15 cellular contexts compared by ENCODE assay signal in genomic region chr4:110953191-110953590, GRCh38.
DNase-seq lines count a peak whose midpoint lies in the region; ATAC-seq and TF ChIP-seq lines count a peak whose summit lies in the region.
"Had no signal": no experiment of that assay in that cellular context is flagged by ENCODE, and none has a peak within 500 bp of the region (broad histone marks: within the 10 kb centered on the region; RNA-seq: fewer than 3 reads in every experiment).

No MANE protein-coding gene starts in this region.

- H3K4me1 Mint-ChIP-seq in mesothelial cell of epicardium (peaks cover 39% of the 10 kb centered on the region), glutamatergic neuron (ENCODE audit: low read depth, unreplicated experiment) (no peaks in the 10 kb centered on the region)

- H3K4me1 ChIP-seq in left lung, result no peaks in the 10 kb centered on the region
- H3K4me1 ChIP-seq: BLaER1 treated with 17β-estradiol and CSF1 and Interleukin-3, amounts not matched to agents 10 nM and 100 nM; Peyer's patch had no signal

- H3K9me3 Mint-ChIP-seq in mesothelial cell of epicardium (no peaks in the 10 kb centered on the region), glutamatergic neuron (ENCODE audit: unreplicated experiment) (no peaks in the 10 kb centered on the region)

- ATAC-seq in left lung (no peak), HG02938 (IDR thresholded peaks at IDR 0.05; ENCODE audit: unreplicated experiment) (no peak), GM19463 (IDR thresholded peaks at IDR 0.05; ENCODE audit: unreplicated experiment) (no peak)
- ATAC-seq: CD8-positive, alpha-beta T cell had no signal

- H3K36me3 ChIP-seq in left lung, result no peaks in the 10 kb centered on the region
- H3K36me3 ChIP-seq: BLaER1 treated with 17β-estradiol and CSF1 and Interleukin-3, amounts not matched to agents 10 nM and 100 nM; Peyer's patch had no signal

- H3K27me3 ChIP-seq in left lung, result no peaks in the 10 kb centered on the region
- H3K27me3 ChIP-seq: BLaER1 treated with 17β-estradiol and CSF1 and Interleukin-3, amounts not matched to agents 10 nM and 100 nM; Peyer's patch had no signal

- TF ChIP-seq CTCF in mesothelial cell of epicardium (IDR thresholded peaks at IDR 0.05; ENCODE audit: unreplicated experiment), result no peak
- TF ChIP-seq CTCF in left lung (IDR thresholded peaks at IDR 0.05), result no peak
- no peak for TF ChIP-seq CTCF in glutamatergic neuron (IDR thresholded peaks at IDR 0.05; ENCODE audit: partially characterized antibody, unreplicated experiment)

- no peaks in the 10 kb centered on the region for H3K9me3 ChIP-seq in left lung
- H3K9me3 ChIP-seq: BLaER1 treated with 17β-estradiol and CSF1 and Interleukin-3, amounts not matched to agents 10 nM and 100 nM; Peyer's patch had no signal

- intact Hi-C loops in left lung (cut with DNase I), result no loop called here

- DNase-seq in EH (ENCODE audit: low read depth) (peak; percentile 58), HS-27A (ENCODE audit: low read depth) (peak; percentile 71), amniotic epithelial cell (ENCODE audit: low read depth) (peak; percentile 30), mesothelial cell of epicardium (ENCODE audit: low spot score in 2 of 2, unreplicated experiment in 2 of 2) (no peak), left lung (no peak), glutamatergic neuron (no peak)
- DNase-seq: CD8-positive, alpha-beta T cell; NCI-H1105; NCI-H2081; NK-92 treated with Interleukin-12 subunit alpha and Interleukin-12 subunit beta, amount 100 ng/mL, for 24 hours; Peyer's patch; SW 1271 had no signal

- no peaks in the 10 kb centered on the region for H3K27me3 Mint-ChIP-seq in mesothelial cell of epicardium (ENCODE audit: low read depth)
- H3K27me3 Mint-ChIP-seq in glutamatergic neuron (ENCODE audit: unreplicated experiment), result no peaks in the 10 kb centered on the region

- peak overlapping the region; percentile 92 for H3K27ac Mint-ChIP-seq in mesothelial cell of epicardium
- H3K27ac Mint-ChIP-seq in glutamatergic neuron (ENCODE audit: unreplicated experiment), result no peak overlapping the region
- H3K27ac Mint-ChIP-seq: CD8-positive, alpha-beta T cell had no signal

- H3K27ac ChIP-seq in left lung, result no peak overlapping the region
- H3K27ac ChIP-seq: BLaER1 treated with 17β-estradiol and CSF1 and Interleukin-3, amounts not matched to agents 10 nM and 100 nM; Peyer's patch had no signal

- peak overlapping the region; percentile 26 for H3K4me3 Mint-ChIP-seq in mesothelial cell of epicardium
- H3K4me3 Mint-ChIP-seq in glutamatergic neuron (ENCODE audit: unreplicated experiment), result no peak overlapping the region
- H3K4me3 Mint-ChIP-seq: CD8-positive, alpha-beta T cell had no signal

- no peak overlapping the region for H3K4me3 ChIP-seq in left lung
- H3K4me3 ChIP-seq: BLaER1 treated with 17β-estradiol and CSF1 and Interleukin-3, amounts not matched to agents 10 nM and 100 nM; Peyer's patch had no signal

- no peaks in the 10 kb centered on the region for H3K36me3 Mint-ChIP-seq in mesothelial cell of epicardium
- no peaks in the 10 kb centered on the region for H3K36me3 Mint-ChIP-seq in glutamatergic neuron (ENCODE audit: unreplicated experiment)
- H3K36me3 Mint-ChIP-seq: CD8-positive, alpha-beta T cell had no signal

Comparison
In these comparisons a context has a peak if more than half of its experiments do, and no peak if none do; other contexts are left out.
1. DNase-seq: peak in EH (single experiment), HS-27A (single experiment) and amniotic epithelial cell (single experiment); none in mesothelial cell of epicardium (0 of 2), left lung (0 of 2) and glutamatergic neuron (single experiment).